ENCODE assay signal across 11 cellular contexts in the genomic region with DNA sequence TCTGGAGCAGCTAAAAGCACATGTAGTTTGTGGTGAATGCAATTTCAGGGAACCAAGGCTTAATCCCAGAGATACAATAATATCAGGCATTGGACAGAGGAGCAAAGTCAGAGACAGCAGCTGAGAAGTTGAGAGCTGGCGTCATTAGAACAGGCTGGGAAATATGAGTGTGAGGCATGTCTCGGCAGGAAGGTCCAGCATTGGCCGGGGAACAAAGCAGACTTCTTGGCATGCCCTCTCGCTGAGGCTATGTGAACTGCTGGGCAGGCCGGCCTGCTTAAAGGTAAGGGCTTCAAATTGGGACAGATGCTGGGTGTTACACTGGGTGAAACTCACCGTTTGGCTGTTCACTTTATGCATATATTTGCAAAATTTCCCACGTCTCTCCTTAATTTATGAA.
DNase-seq lines count a peak whose midpoint lies in the region; ATAC-seq, FAIRE-seq and TF ChIP-seq lines count a peak whose summit lies in the region.
"Had no signal": no experiment of that assay in that cellular context is flagged by ENCODE, and none has a peak within 500 bp of the region (broad histone marks: within the 10 kb centered on the region; RNA-seq: fewer than 3 reads in every experiment).

No MANE protein-coding gene starts in this region.

- CTCF ChIA-PET in HepG2 (lab: Yijun Ruan, JAX; ENCODE audit: low intra/inter-chr PET ratio, low total read pairs) = no interaction called here
- CTCF ChIA-PET in activated CD4-positive, alpha-beta T cell treated with anti-CD3 and anti-CD28 coated beads for 36 hours (lab: Charles Lee) = no interaction called here

- no peaks in the 10 kb centered on the region for H3K36me3 Mint-ChIP-seq in activated CD4-positive, alpha-beta T cell treated with anti-CD3 and anti-CD28 coated beads for 36 hours (ENCODE audit: low read depth)

- TF ChIP-seq EP300 in HepG2 (IDR thresholded peaks at IDR 0.05; ENCODE audit: low read depth in 2 of 2, low read length in 2 of 2) = no peak
- TF ChIP-seq EP300 in HepG2 (CRISPR knock-in tag; IDR thresholded peaks at IDR 0.05; ENCODE audit: borderline replicate concordance) = no peak

- no peaks in the 10 kb centered on the region for H3K4me1 Mint-ChIP-seq in activated CD4-positive, alpha-beta T cell treated with anti-CD3 and anti-CD28 coated beads for 36 hours

- H3K4me3 ChIP-seq in epithelial cell of proximal tubule (ENCODE audit: low read depth, low read length) (no peak overlapping the region), HepG2 (replicated peaks in 1 of 3; ENCODE audit: insufficient read depth in 1 of 3, low read depth in 2 of 3, low read length in 3 of 3) (no peak overlapping the region)

- no peak for TF ChIP-seq RAD21 in HepG2 (CRISPR knock-in tag; IDR thresholded peaks at IDR 0.05)

- 4% methylated on average over 6 of the region's 7 CpGs for whole genome bisulfite sequencing in HepG2 (ENCODE audit: low lambda C conversion rate)

- peak; percentile 84 for ATAC-seq in HepG2
- ATAC-seq in HG02759 (IDR thresholded peaks at IDR 0.05; ENCODE audit: unreplicated experiment) = no peak
- ATAC-seq in activated CD4-positive, alpha-beta T cell treated with anti-CD3 and anti-CD28 coated beads for 36 hours = no peak
- ATAC-seq: left colon had no signal

- intact Hi-C loops in HepG2 (cut with micrococcal nuclease; ENCODE audit: unreplicated experiment) = no loop called here
- intact Hi-C loops in activated CD4-positive, alpha-beta T cell treated with anti-CD3 and anti-CD28 coated beads for 36 hours (cut with DNase I, micrococcal nuclease) = no loop called here

- no peaks in the 10 kb centered on the region for H3K79me2 ChIP-seq in HepG2 (ENCODE audit: insufficient read depth, low read length)

- BruUV-seq in HepG2 (replicated peaks; lab: Mats Ljungman, UMichigan) = no TSS peak

- H3K27me3 ChIP-seq in HepG2 (ENCODE audit: control insufficient read depth in 1 of 2, insufficient read depth in 2 of 2, low read length in 2 of 2) = no peaks in the 10 kb centered on the region

- TF ChIP-seq CTCF in epithelial cell of proximal tubule (conservative IDR thresholded peaks at IDR 0.05; ENCODE audit: low read depth, low read length) (peak; percentile 23), HepG2 (CRISPR knock-in tag; IDR thresholded peaks at IDR 0.05) (no peak)

- POLR2A ChIA-PET in HepG2 (lab: Yijun Ruan, JAX) = no interaction called here
- POLR2A ChIA-PET in activated CD4-positive, alpha-beta T cell treated with anti-CD3 and anti-CD28 coated beads for 36 hours (lab: Charles Lee) = no interaction called here

- FAIRE-seq in HepG2 (lab: Jason Lieb, UNC) = no peak

- no peaks in the 10 kb centered on the region for H4K20me1 ChIP-seq in HepG2 (ENCODE audit: insufficient read depth, low read length)

- in situ Hi-C loops in HepG2 (cut with HindIII; ENCODE audit: extremely low pct_ligation_motif_present, low pct_unique_long_range_greater_than_20kb) = no loop called here

- no peak for TF ChIP-seq POLR2A in HepG2 (IDR thresholded peaks at IDR 0.05; ENCODE audit: insufficient read depth in 1 of 2, low read depth in 2 of 2, low read length in 2 of 2)

- no peaks in the 10 kb centered on the region for H3K9me3 Mint-ChIP-seq in activated CD4-positive, alpha-beta T cell treated with anti-CD3 and anti-CD28 coated beads for 36 hours (ENCODE audit: low read depth)

- no peaks in the 10 kb centered on the region for H3K4me1 ChIP-seq in HepG2 (ENCODE audit: insufficient read depth, low read length)

- no peak overlapping the region for H3K9ac ChIP-seq in HepG2 (ENCODE audit: insufficient read depth, low read depth, low read length)
- H3K9ac ChIP-seq: SK-N-SH had no signal

- H3K27ac Mint-ChIP-seq in activated CD4-positive, alpha-beta T cell treated with anti-CD3 and anti-CD28 coated beads for 36 hours = no peak overlapping the region

- no peak overlapping the region for H3K27ac ChIP-seq in HepG2 (ENCODE audit: extremely low read length, insufficient read depth, low read length)

- H3K4me2 ChIP-seq in HepG2 (ENCODE audit: low read depth, low read length) = no peak overlapping the region
- H3K4me2 ChIP-seq: SK-N-SH had no signal

- DNase-seq in NCI-H446 treated with DMSO at 0.1 percent for 48 hours (lab: John Stamatoyannopoulos, UW) = peak; percentile 67
- DNase-seq in epithelial cell of proximal tubule (ENCODE audit: low read depth) = no peak
- no peak for DNase-seq in HepG2 (ENCODE audit: low spot score)
- peak; percentile 69 for DNase-seq in ureter (ENCODE audit: low spot score)
- DNase-seq in activated CD4-positive, alpha-beta T cell treated with anti-CD3 and anti-CD28 coated beads for 36 hours = no peak
- no peak for DNase-seq in CD1c-positive myeloid dendritic cell (ENCODE audit: extremely low spot score)
- DNase-seq in Kasumi-1 (lab: John Stamatoyannopoulos, UW) = no peak
- DNase-seq: left colon, NCI-H2081 treated with DMSO at 0.1 percent for 48 hours, SK-N-SH had no signal

- no peaks in the 10 kb centered on the region for H3K36me3 ChIP-seq in HepG2 (replicated peaks in 1 of 2; ENCODE audit: control insufficient read depth in 1 of 2, insufficient read depth in 2 of 2, low read length in 2 of 2)

- no peak overlapping the region for H3K4me3 Mint-ChIP-seq in activated CD4-positive, alpha-beta T cell treated with anti-CD3 and anti-CD28 coated beads for 36 hours

- H2AFZ ChIP-seq in HepG2 (ENCODE audit: low read length) = no peak overlapping the region

- H3K27me3 Mint-ChIP-seq in activated CD4-positive, alpha-beta T cell treated with anti-CD3 and anti-CD28 coated beads for 36 hours = no peaks in the 10 kb centered on the region

- no peaks in the 10 kb centered on the region for H3K9me3 ChIP-seq in HepG2 (ENCODE audit: low read length)
- H3K9me3 ChIP-seq: SK-N-SH had no signal

TF ChIP-seq in HepG2, 621 proteins besides CTCF, POLR2A, EP300 and RAD21 (continues in another document):
- TF ChIP-seq ZNF646 (CRISPR knock-in tag; IDR thresholded peaks at IDR 0.05) (no peak), NPAS2 (CRISPR knock-in tag; IDR thresholded peaks at IDR 0.05; ENCODE audit: borderline replicate concordance) (no peak), TMF1 (CRISPR knock-in tag; IDR thresholded peaks at IDR 0.05; ENCODE audit: low read depth) (no peak)
- TF ChIP-seq, protein P1, sequence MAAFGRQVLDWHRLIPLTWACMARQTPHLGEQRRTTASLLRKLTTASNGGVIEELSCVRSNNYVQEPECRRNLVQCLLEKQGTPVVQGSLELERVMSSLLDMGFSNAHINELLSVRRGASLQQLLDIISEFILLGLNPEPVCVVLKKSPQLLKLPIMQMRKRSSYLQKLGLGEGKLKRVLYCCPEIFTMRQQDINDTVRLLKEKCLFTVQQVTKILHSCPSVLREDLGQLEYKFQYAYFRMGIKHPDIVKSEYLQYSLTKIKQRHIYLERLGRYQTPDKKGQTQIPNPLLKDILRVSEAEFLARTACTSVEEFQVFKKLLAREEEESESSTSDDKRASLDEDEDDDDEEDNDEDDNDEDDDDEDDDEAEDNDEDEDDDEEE (CRISPR knock-in tag; IDR thresholded peaks at IDR 0.05) = no peak

Comparison
In these comparisons a context has a peak if more than half of its experiments do, and no peak if none do; other contexts are left out.
1. DNase-seq: peak in NCI-H446 treated with DMSO at 0.1 percent for 48 hours (single experiment) and ureter (single experiment); none in epithelial cell of proximal tubule (single experiment), HepG2 (single experiment), activated CD4-positive, alpha-beta T cell treated with anti-CD3 and anti-CD28 coated beads for 36 hours (single experiment), CD1c-positive myeloid dendritic cell (single experiment) and Kasumi-1 (0 of 2).